15 cellular contexts compared by ENCODE assay signal in genomic region chr14:73255693-73256225, GRCh38.
"Had no signal": no experiment of that assay in that cellular context is flagged by ENCODE, and none has a peak within 500 bp of the region (broad histone marks: within the 10 kb centered on the region; RNA-seq: fewer than 3 reads in every experiment).

No MANE protein-coding gene starts in this region.

- H3K9me3 Mint-ChIP-seq: central memory CD8-positive, alpha-beta T cell; natural killer cell treated with Interleukin-12 subunit alpha and Interleukin-12 subunit beta and Interleukin-15 and Interleukin-18, amount 100 ng/mL, for 72 hours; neural progenitor cell had no signal

- ATAC-seq: heart left ventricle; sciatic nerve; stimulated activated naive CD8-positive, alpha-beta T cell treated with anti-CD3 and anti-CD28 coated beads, Interleukin-15, Interleukin-2, amounts not matched to agents 100 U/mL and 50 U/mL, for 24 hours; upper lobe of right lung had no signal

- H3K27ac ChIP-seq: dorsolateral prefrontal cortex, heart left ventricle, neural progenitor cell, tibial artery, upper lobe of right lung had no signal

- H3K4me1 Mint-ChIP-seq: central memory CD8-positive, alpha-beta T cell had no signal

- H3K4me3 ChIP-seq: dorsolateral prefrontal cortex, heart left ventricle, neural progenitor cell, tibial artery, upper lobe of right lung had no signal

- H3K27ac Mint-ChIP-seq: natural killer cell treated with Interleukin-12 subunit alpha and Interleukin-12 subunit beta and Interleukin-15 and Interleukin-18, amount 100 ng/mL, for 72 hours had no signal

- H3K9me3 ChIP-seq: heart left ventricle, tibial artery, upper lobe of right lung had no signal

- H3K9ac ChIP-seq: neural progenitor cell had no signal

- H3K36me3 ChIP-seq: heart left ventricle, neural progenitor cell, upper lobe of right lung had no signal

- H3K36me3 Mint-ChIP-seq: natural killer cell treated with Interleukin-12 subunit alpha and Interleukin-12 subunit beta and Interleukin-15 and Interleukin-18, amount 100 ng/mL, for 72 hours; neural progenitor cell had no signal

- DNase-seq: cortex of kidney; effector CD8-positive, alpha-beta T cell; foreskin melanocyte; heart left ventricle; hippocampal formation; kidney glomerular epithelial cell; mammary epithelial cell; stimulated activated naive CD8-positive, alpha-beta T cell treated with anti-CD3 and anti-CD28 coated beads, Interleukin-15, Interleukin-2, amounts not matched to agents 100 U/mL and 50 U/mL, for 24 hours; upper lobe of right lung had no signal

- H3K4me2 ChIP-seq: neural progenitor cell had no signal

- H3K4me1 ChIP-seq: heart left ventricle, neural progenitor cell, tibial artery, upper lobe of right lung had no signal

- H3K4me3 Mint-ChIP-seq: central memory CD8-positive, alpha-beta T cell; natural killer cell treated with Interleukin-12 subunit alpha and Interleukin-12 subunit beta and Interleukin-15 and Interleukin-18, amount 100 ng/mL, for 72 hours had no signal

- H2AFZ ChIP-seq: neural progenitor cell had no signal

- H3K27me3 ChIP-seq: heart left ventricle, neural progenitor cell, tibial artery, upper lobe of right lung had no signal
